ENCODE assay signal across 19 cellular contexts in genomic region chr20:35598899-35599775, GRCh38. TPM values are rescaled to one million over a fixed set of nuclear protein-coding genes. Genes with fewer than 3 reads are reported as not detected.
DNase-seq lines count a peak whose midpoint lies in the region; ATAC-seq and TF ChIP-seq lines count a peak whose summit lies in the region.
"Had no signal": no experiment of that assay in that cellular context is flagged by ENCODE, and none has a peak within 500 bp of the region (broad histone marks: within the 10 kb centered on the region; RNA-seq: fewer than 3 reads in every experiment).

No MANE protein-coding gene starts in this region.

- TF ChIP-seq EP300 in Ishikawa (IDR thresholded peaks at IDR 0.05; ENCODE audit: borderline replicate concordance), result no peak

- no peak overlapping the region for H2AFZ ChIP-seq in hepatocyte

- no peaks in the 10 kb centered on the region for H3K9me3 ChIP-seq in mucosa of descending colon
- no peaks in the 10 kb centered on the region for H3K9me3 ChIP-seq in hepatocyte (ENCODE audit: low read depth)
- H3K9me3 ChIP-seq: gastroesophageal sphincter had no signal

- H3K4me3 ChIP-seq in mucosa of descending colon, result no peak overlapping the region
- H3K4me3 ChIP-seq in hepatocyte, result no peak overlapping the region
- H3K4me3 ChIP-seq: gastroesophageal sphincter had no signal

- H3K9me2 ChIP-seq in hepatocyte (replicated peaks; ENCODE audit: insufficient read depth), result no peaks in the 10 kb centered on the region

- no peaks in the 10 kb centered on the region for H3K79me2 ChIP-seq in hepatocyte

- H3K4me1 ChIP-seq in mucosa of descending colon (ENCODE audit: low read depth), result peaks cover 14% of the 10 kb centered on the region
- H3K4me1 ChIP-seq in hepatocyte (ENCODE audit: insufficient read depth), result peaks cover 13% of the 10 kb centered on the region

- no peak overlapping the region for H3K4me2 ChIP-seq in hepatocyte

- TF ChIP-seq RAD21 in Ishikawa (IDR thresholded peaks at IDR 0.05; ENCODE audit: low read depth), result 0 out of 2 replicates have a peak, but pooled peaks have one; percentile 0

- 86% methylated on average over 22 of the region's 22 CpGs for WGBS in hepatocyte (ENCODE audit: low lambda C conversion rate, missing lambda C conversion rate)

- intact Hi-C loops in mucosa of descending colon (cut with DNase I, micrococcal nuclease), result no loop called here

- TF ChIP-seq CTCF in mucosa of descending colon (IDR thresholded peaks at IDR 0.05) (no peak), hepatocyte (IDR thresholded peaks at IDR 0.05; ENCODE audit: poor library complexity) (no peak)

- peaks cover 32% of the 10 kb centered on the region for H3K27me3 ChIP-seq in hepatocyte

- no peak overlapping the region for H3K27ac ChIP-seq in hepatocyte
- H3K27ac ChIP-seq: gastroesophageal sphincter had no signal

- DNase-seq in DMS53 (lab: John Stamatoyannopoulos, UW) (peak; percentile 61), SW480 (ENCODE audit: low spot score) (peak; percentile 35), mucosa of descending colon (peak in 2 of 3 donors; percentile 49 to 61), SIG-M5 treated with dmso at 0.1 percent for 504 hours (lab: John Stamatoyannopoulos, UW; ENCODE audit: unreplicated experiment) (no peak), hepatocyte (ENCODE audit: low spot score) (no peak)
- DNase-seq: activated CD4-positive, alpha-beta T cell treated with anti-CD3 and anti-CD28 coated beads, Interleukin-2, amount 50 U/mL, for 48 hours; activated naive CD4-positive, alpha-beta T cell treated with Interleukin-2 at 50 U/mL for 16 hours; CD4-positive, alpha-beta T cell; effector CD4-positive, alpha-beta T cell; GOT3; NCI-H1930; OCI-M1; SIG-M5; stimulated activated CD4-positive, alpha-beta T cell treated with anti-CD3 and anti-CD28 coated beads, Interleukin-12 subunit alpha, Interleukin-12 subunit beta, amount 100 ng/mL, for 4 hours; T-helper 17 cell had no signal

- no peaks in the 10 kb centered on the region for H3K36me3 ChIP-seq in mucosa of descending colon (ENCODE audit: low read depth)
- H3K36me3 ChIP-seq in hepatocyte (replicated peaks; ENCODE audit: insufficient read depth, low read depth), result no peaks in the 10 kb centered on the region
- H3K36me3 ChIP-seq: gastroesophageal sphincter had no signal

- ATAC-seq in mucosa of descending colon (peak; percentile 69), GM21825 (IDR thresholded peaks at IDR 0.05; ENCODE audit: unreplicated experiment) (no peak), GM19023 (IDR thresholded peaks at IDR 0.05; ENCODE audit: unreplicated experiment) (no peak)
- ATAC-seq: gastroesophageal sphincter, T-helper 17 cell had no signal

- no peaks in the 10 kb centered on the region for H4K20me1 ChIP-seq in hepatocyte (ENCODE audit: insufficient read depth, poor library complexity, severe bottlenecking)

TF ChIP-seq in Ishikawa, 13 proteins besides CTCF, POLR2A, EP300 and RAD21:
- no peak for TF ChIP-seq REST (IDR thresholded peaks at IDR 0.05; ENCODE audit: low read depth)
- no peak for TF ChIP-seq USF1 (IDR thresholded peaks at IDR 0.05)
- no peak for TF ChIP-seq TCF12 (IDR thresholded peaks at IDR 0.05; ENCODE audit: low read depth)
- no peak for TF ChIP-seq CEBPB (IDR thresholded peaks at IDR 0.05)
- TF ChIP-seq TEAD4 (IDR thresholded peaks at IDR 0.05), result no peak
- no peak for TF ChIP-seq CREB1 (IDR thresholded peaks at IDR 0.05; ENCODE audit: low read depth)
- TF ChIP-seq YY1 (IDR thresholded peaks at IDR 0.05; ENCODE audit: low read depth), result no peak
- no peak for TF ChIP-seq ZBTB7A (IDR thresholded peaks at IDR 0.05; ENCODE audit: low read depth)
- TF ChIP-seq EGR1 (IDR thresholded peaks at IDR 0.05), result no peak
- no peak for TF ChIP-seq TAF1 (IDR thresholded peaks at IDR 0.05; ENCODE audit: low read depth)
- no peak for TF ChIP-seq NFIC (IDR thresholded peaks at IDR 0.05)
- TF ChIP-seq MAX (IDR thresholded peaks at IDR 0.05), result no peak
- no peak for TF ChIP-seq FOXM1 (IDR thresholded peaks at IDR 0.05; ENCODE audit: borderline replicate concordance, low read depth)
TF ChIP-seq in Ishikawa: peak in this region for 0.

RNA-seq across cellular contexts. Expression of gene SPAG4, which starts 16.5 kb away (rescaled TPM):
- total RNA-seq in mucosa of descending colon, result 1 to 10 TPM; 3.5 to 5.9 (median 4.1) TPM
- total RNA-seq in hepatocyte, result 7.9 and 11.0 TPM in 2 replicates
- polyA plus RNA-seq in hepatocyte, result 6.6 and 10.5 TPM in 2 replicates

RNA-seq across cellular contexts. Expression of gene ERGIC3, which starts 57.3 kb away (rescaled TPM):
- total RNA-seq in mucosa of descending colon, result 100 to 1,000 TPM; 194 to 283 (median 206) TPM
- total RNA-seq in hepatocyte, result 369 and 375 TPM in 2 replicates
- 298 and 309 TPM in 2 replicates for polyA plus RNA-seq in hepatocyte

Comparison
In these comparisons a context has a peak if more than half of its experiments do, and no peak if none do; other contexts are left out.
1. DNase-seq: peak in DMS53 (single experiment), SW480 (single experiment) and mucosa of descending colon (2 of 3); none in SIG-M5 treated with dmso at 0.1 percent for 504 hours (single experiment) and hepatocyte (single experiment).